7 cellular contexts compared by ENCODE assay signal in genomic region chr9:117413346-117414219, GRCh38. TPM values are rescaled to one million over a fixed set of nuclear protein-coding genes. Genes with fewer than 3 reads are reported as not detected.
A peak's percentile ranks its signal among the peaks of the same experiment; 100 is the strongest.
DNase-seq lines count a peak whose midpoint lies in the region; ATAC-seq, FAIRE-seq and TF ChIP-seq lines count a peak whose summit lies in the region.

No MANE protein-coding gene starts in this region.

- peak overlapping the region; percentile 96 for H2AFZ ChIP-seq in GM23338

- H3K9ac ChIP-seq in iPS-18a (ENCODE audit: low read length), result peak overlapping the region; percentile 10

- H4K20me1 ChIP-seq in GM23338 (replicated peaks; ENCODE audit: insufficient read depth), result peaks cover 10% of the 10 kb centered on the region

- H3K27ac ChIP-seq in GM23338 (ENCODE audit: low read depth) (no peak overlapping the region), iPS-18a (ENCODE audit: low read length) (no peak overlapping the region), small intestine (ENCODE audit: low read depth in 1 of 2, low read length in 1 of 2) (no peak overlapping the region), ovary (no peak overlapping the region)

- peaks cover 23% of the 10 kb centered on the region for H3K27me3 Mint-ChIP-seq in GM23338 (ENCODE audit: insufficient read depth, low read depth, poor library complexity)
- H3K27me3 Mint-ChIP-seq in stimulated activated naive B cell treated with anti-CD40 and anti-IgM and Interleukin-4, amounts not matched to agents 10 μg/mL and 1 μg/mL and 100 μg/mL, for 72 hours, result peaks cover 25 to 50% of the 10 kb centered on the region in 2 donors
- H3K27me3 Mint-ChIP-seq in activated naive CD4-positive, alpha-beta T cell treated with anti-CD3 and anti-CD28 coated beads for 36 hours (ENCODE audit: low read depth), result peaks cover 35% of the 10 kb centered on the region

- CTCF ChIA-PET in activated naive CD4-positive, alpha-beta T cell treated with anti-CD3 and anti-CD28 coated beads for 36 hours (lab: Charles Lee), result no interaction called here

- peak; percentile 44 for ATAC-seq in GM23338
- ATAC-seq in stimulated activated naive B cell treated with anti-CD40 and anti-IgM and Interleukin-4, amounts not matched to agents 10 μg/mL and 1 μg/mL and 100 μg/mL, for 72 hours (replicated peaks), result no peak

- no peaks in the 10 kb centered on the region; the same call in 2 of the 3 replicates for H3K36me3 Mint-ChIP-seq in GM23338 (ENCODE audit: low read depth)
- H3K36me3 Mint-ChIP-seq in stimulated activated naive B cell treated with anti-CD40 and anti-IgM and Interleukin-4, amounts not matched to agents 10 μg/mL and 1 μg/mL and 100 μg/mL, for 72 hours, result no peaks in the 10 kb centered on the region
- H3K36me3 Mint-ChIP-seq in activated naive CD4-positive, alpha-beta T cell treated with anti-CD3 and anti-CD28 coated beads for 36 hours (ENCODE audit: low read depth), result peaks cover 1% of the 10 kb centered on the region

- H3K9me3 Mint-ChIP-seq in GM23338, result no peaks in the 10 kb centered on the region
- peaks cover 0 to 3% of the 10 kb centered on the region in 2 donors for H3K9me3 Mint-ChIP-seq in stimulated activated naive B cell treated with anti-CD40 and anti-IgM and Interleukin-4, amounts not matched to agents 10 μg/mL and 1 μg/mL and 100 μg/mL, for 72 hours
- H3K9me3 Mint-ChIP-seq in activated naive CD4-positive, alpha-beta T cell treated with anti-CD3 and anti-CD28 coated beads for 36 hours, result no peaks in the 10 kb centered on the region

- FAIRE-seq in small intestine (lab: Jason Lieb, UNC), result no peak

- H3K27me3 ChIP-seq in GM23338 (ENCODE audit: insufficient read depth), result peaks cover 60% of the 10 kb centered on the region
- H3K27me3 ChIP-seq in iPS-18a (ENCODE audit: control insufficient read depth, insufficient read depth, low read length), result peaks cover 60% of the 10 kb centered on the region
- H3K27me3 ChIP-seq in small intestine (ENCODE audit: control insufficient read depth in 2 of 2, insufficient read depth in 2 of 2, low read length in 2 of 2), result peaks cover 17 to 26% of the 10 kb centered on the region in 2 donors
- H3K27me3 ChIP-seq in ovary, result no peaks in the 10 kb centered on the region

- peak overlapping the region; percentile 98 for H3K4me2 ChIP-seq in GM23338

- no peak for TF ChIP-seq POLR2A in ovary (IDR thresholded peaks at IDR 0.05)

- H3K9me3 ChIP-seq in iPS-18a (ENCODE audit: control insufficient read depth, low read depth, low read length) (no peaks in the 10 kb centered on the region), small intestine (ENCODE audit: control insufficient read depth, low read depth) (no peaks in the 10 kb centered on the region), ovary (no peaks in the 10 kb centered on the region)

- no peak overlapping the region for H3K27ac Mint-ChIP-seq in GM23338
- no peak overlapping the region for H3K27ac Mint-ChIP-seq in stimulated activated naive B cell treated with anti-CD40 and anti-IgM and Interleukin-4, amounts not matched to agents 10 μg/mL and 1 μg/mL and 100 μg/mL, for 72 hours
- no peak overlapping the region for H3K27ac Mint-ChIP-seq in activated naive CD4-positive, alpha-beta T cell treated with anti-CD3 and anti-CD28 coated beads for 36 hours

- peaks cover 24% of the 10 kb centered on the region for H3K4me1 ChIP-seq in GM23338 (ENCODE audit: insufficient read depth)
- peaks cover 17% of the 10 kb centered on the region for H3K4me1 ChIP-seq in iPS-18a (ENCODE audit: control insufficient read depth, low read depth, low read length)
- H3K4me1 ChIP-seq in small intestine (ENCODE audit: control insufficient read depth in 2 of 2, insufficient read depth in 1 of 2, low read depth in 1 of 2, low read length in 1 of 2), result no peaks in the 10 kb centered on the region
- H3K4me1 ChIP-seq in ovary (ENCODE audit: insufficient read depth), result peaks cover 1% of the 10 kb centered on the region

- H3K36me3 ChIP-seq in GM23338 (ENCODE audit: insufficient read depth), result no peaks in the 10 kb centered on the region
- H3K36me3 ChIP-seq in iPS-18a (ENCODE audit: control insufficient read depth, low read depth, low read length), result no peaks in the 10 kb centered on the region
- no peaks in the 10 kb centered on the region for H3K36me3 ChIP-seq in small intestine (ENCODE audit: control insufficient read depth in 2 of 2, insufficient read depth in 2 of 2, low read length in 2 of 2)
- no peaks in the 10 kb centered on the region for H3K36me3 ChIP-seq in ovary

- H3K4me3 Mint-ChIP-seq in GM23338, result no peak overlapping the region; the same call in 1 of the 3 replicates
- H3K4me3 Mint-ChIP-seq in stimulated activated naive B cell treated with anti-CD40 and anti-IgM and Interleukin-4, amounts not matched to agents 10 μg/mL and 1 μg/mL and 100 μg/mL, for 72 hours, result peak overlapping the region; percentile 23 to 43
- H3K4me3 Mint-ChIP-seq in activated naive CD4-positive, alpha-beta T cell treated with anti-CD3 and anti-CD28 coated beads for 36 hours, result no peak overlapping the region

- intact Hi-C loops in ovary (cut with DNase I), result loop anchor here in 1 of 4 donors (10.0 kb wide), 1 partner anchor 59 kb away; no protein-coding TSS in a partner anchor
- intact Hi-C loops in activated naive CD4-positive, alpha-beta T cell treated with anti-CD3 and anti-CD28 coated beads for 36 hours (cut with micrococcal nuclease), result no loop called here

- no peak for TF ChIP-seq EP300 in ovary (IDR thresholded peaks at IDR 0.05)

- H3K79me2 ChIP-seq in GM23338 (replicated peaks; ENCODE audit: insufficient read depth), result no peaks in the 10 kb centered on the region

- WGBS in small intestine, 3 donors, result 3 to 7% (median 4%) methylated on average over 51 of the region's 51 CpGs
- WGBS in ovary, 3 donors, result 1% methylated on average over 50 to 51 of the region's 51 CpGs

- H3K4me1 Mint-ChIP-seq in GM23338, result peaks cover 21% of the 10 kb centered on the region
- peaks cover 0 to 1% of the 10 kb centered on the region in 2 donors for H3K4me1 Mint-ChIP-seq in stimulated activated naive B cell treated with anti-CD40 and anti-IgM and Interleukin-4, amounts not matched to agents 10 μg/mL and 1 μg/mL and 100 μg/mL, for 72 hours
- H3K4me1 Mint-ChIP-seq in activated naive CD4-positive, alpha-beta T cell treated with anti-CD3 and anti-CD28 coated beads for 36 hours (ENCODE audit: low read depth), result peaks cover 4% of the 10 kb centered on the region

- peak; percentile 22; a peak in 2 of 4 replicates for TF ChIP-seq CTCF in GM23338 (conservative IDR thresholded peaks at IDR 0.05; ENCODE audit: low read depth in 2 of 2)
- no peak for TF ChIP-seq CTCF in ovary (IDR thresholded peaks at IDR 0.05)

- no peaks in the 10 kb centered on the region for H3K9me2 ChIP-seq in GM23338 (ENCODE audit: insufficient read depth)

- peak overlapping the region; percentile 86 for H3K4me3 ChIP-seq in GM23338
- H3K4me3 ChIP-seq in iPS-18a (ENCODE audit: low read length), result peak overlapping the region; percentile 70
- peak overlapping the region in 1 of 2 donors; percentile 4 for H3K4me3 ChIP-seq in small intestine (ENCODE audit: low read depth in 1 of 2, low read length in 2 of 2)
- H3K4me3 ChIP-seq in ovary, result no peak overlapping the region

- H3F3A ChIP-seq in GM23338 (replicated peaks; ENCODE audit: low read depth), result peaks cover 18% of the 10 kb centered on the region; the same call in 1 of the 2 replicates

- DNase-seq in GM23338 (ENCODE audit: low spot score) (peak; percentile 82), NCI-H774 (lab: John Stamatoyannopoulos, UW) (peak; percentile 47), small intestine (no peak), ovary (no peak)
- no peak for DNase-seq in stimulated activated naive B cell treated with anti-CD40 and anti-IgM and Interleukin-4, amounts not matched to agents 10 μg/mL and 1 μg/mL and 100 μg/mL, for 72 hours
- no peak for DNase-seq in activated naive CD4-positive, alpha-beta T cell treated with anti-CD3 and anti-CD28 coated beads for 36 hours

TF ChIP-seq in GM23338, 12 proteins besides CTCF, POLR2A, EP300 and RAD21:
- TF ChIP-seq ZNF114 (CRISPR knock-in tag; IDR thresholded peaks at IDR 0.05) (no peak), EZH2 (IDR thresholded peaks at IDR 0.05; ENCODE audit: low read depth, unreplicated experiment) (peak; percentile 23)

RNA-seq across cellular contexts. Expression of gene ASTN2, which starts 1.3 kb away (rescaled TPM):
- total RNA-seq in GM23338 (2014; rRNA removed; shearing (Covaris generic)), result 22.1 and 24.6 TPM in 2 replicates
- polyA plus RNA-seq in GM23338 (2016; fragmentation: Nextera tagmentation; extraction: Ambion mirVana) (5.3 and 7.0 TPM in 2 replicates), small intestine (1 to 10 TPM; 3.0 to 3.8 (median 3.6) TPM), ovary (1 to 10 TPM; 1.8 to 4.2 TPM)
- total RNA-seq in ovary, result 1 to 10 TPM; 1.8 to 6.4 (median 3.2) TPM
- total RNA-seq in activated naive CD4-positive, alpha-beta T cell treated with anti-CD3 and anti-CD28 coated beads for 36 hours, result 1 to 10 TPM; 6.0 to 6.6 TPM

Comparison
In these comparisons a context has a peak if more than half of its experiments do, and no peak if none do; other contexts are left out.
1. DNase-seq: peak in GM23338 (single experiment) and NCI-H774 (single experiment); none in stimulated activated naive B cell treated with anti-CD40 and anti-IgM and Interleukin-4, amounts not matched to agents 10 μg/mL and 1 μg/mL and 100 μg/mL, for 72 hours (single experiment), small intestine (single experiment), ovary (0 of 5) and activated naive CD4-positive, alpha-beta T cell treated with anti-CD3 and anti-CD28 coated beads for 36 hours (single experiment).
2. H3K4me3 Mint-ChIP-seq: peak in stimulated activated naive B cell treated with anti-CD40 and anti-IgM and Interleukin-4, amounts not matched to agents 10 μg/mL and 1 μg/mL and 100 μg/mL, for 72 hours (2 of 2); none in GM23338 (single experiment) and activated naive CD4-positive, alpha-beta T cell treated with anti-CD3 and anti-CD28 coated beads for 36 hours (single experiment).
3. CTCF ChIP-seq: peak in GM23338 (2 of 2); none in ovary (0 of 3).